ENCODE assay signal across 11 cellular contexts in genomic region chr4:182010876-182011275, GRCh38.
"Had no signal": no experiment of that assay in that cellular context is flagged by ENCODE, and none has a peak within 500 bp of the region (broad histone marks: within the 10 kb centered on the region; RNA-seq: fewer than 3 reads in every experiment).

No MANE protein-coding gene starts in this region.

- H3K27ac ChIP-seq: gastrocnemius medialis, thoracic aorta had no signal

- DNase-seq: activated CD4-positive, alpha-beta memory T cell treated with anti-CD3 and anti-CD28 coated beads for 36 hours; activated gamma-delta T cell; activated T-cell treated with anti-CD3 and anti-CD28 coated beads, Interleukin-2, amount 50 U/mL, for 4 hours; aorta; central memory CD4-positive, alpha-beta T cell; erythroblast; gastrocnemius medialis; mesendoderm; stimulated activated CD4-positive, alpha-beta T cell treated with anti-CD3 and anti-CD28 coated beads, Interleukin-4, amount 100 ng/mL, for 1 hour; SW 1271 had no signal

- H3K36me3 ChIP-seq: gastrocnemius medialis, thoracic aorta had no signal

- H3K27me3 ChIP-seq: gastrocnemius medialis had no signal

- H3K4me3 ChIP-seq: gastrocnemius medialis, thoracic aorta had no signal

- H3K4me1 ChIP-seq: gastrocnemius medialis had no signal

- H3K9me3 ChIP-seq: gastrocnemius medialis, thoracic aorta had no signal
